8 cellular contexts compared by ENCODE assay signal in genomic region chr1:43452789-43453441, GRCh38. TPM values are rescaled to one million over a fixed set of nuclear protein-coding genes. Genes with fewer than 3 reads are reported as not detected.
DNase-seq lines count a peak whose midpoint lies in the region; ATAC-seq and TF ChIP-seq lines count a peak whose summit lies in the region.

No MANE protein-coding gene starts in this region.

- intact Hi-C loops in activated CD4-positive, alpha-beta memory T cell treated with anti-CD3 and anti-CD28 coated beads for 36 hours (cut with micrococcal nuclease), result loop anchor here (5.0 to 10.0 kb wide), 2 partner anchors 86 to 582 kb away; partner anchors contain the start of genes ELOVL1 and SLC6A9

- peaks cover 9 to 26% (median 17%) of the 10 kb centered on the region in 4 donors for H3K4me1 Mint-ChIP-seq in CD4-positive, CD25-positive, alpha-beta regulatory T cell
- peaks cover 19% of the 10 kb centered on the region for H3K4me1 Mint-ChIP-seq in activated CD4-positive, alpha-beta memory T cell treated with anti-CD3 and anti-CD28 coated beads for 36 hours (ENCODE audit: low read depth)

- peak in 1 of 3 donors; percentile 25 for DNase-seq in CD4-positive, CD25-positive, alpha-beta regulatory T cell
- DNase-seq in HT1080 (ENCODE audit: low read depth) (peak; percentile 69), foreskin melanocyte (peak; percentile 35), osteoblast (ENCODE audit: insufficient read length, low spot score, missing footprints) (peak; percentile 92), SKM-1 (lab: John Stamatoyannopoulos, UW; ENCODE audit: unreplicated experiment) (no peak)
- DNase-seq in activated CD4-positive, alpha-beta memory T cell treated with anti-CD3 and anti-CD28 coated beads for 36 hours, result no peak
- DNase-seq in stimulated activated CD4-positive, alpha-beta T cell treated with anti-CD3 and anti-CD28 coated beads, Interleukin-2, amount 100 ng/mL, for 48 hours, result no peak

- H3K4me3 Mint-ChIP-seq in CD4-positive, CD25-positive, alpha-beta regulatory T cell, result peak overlapping the region; percentile 76 to 95 (median 82)
- H3K4me3 Mint-ChIP-seq in activated CD4-positive, alpha-beta memory T cell treated with anti-CD3 and anti-CD28 coated beads for 36 hours, result peak overlapping the region; percentile 69

- no peak for TF ChIP-seq CTCF in osteoblast (IDR thresholded peaks at IDR 0.05; ENCODE audit: extremely low read depth, low read depth, low read length)

- peaks cover 27% of the 10 kb centered on the region for H3K36me3 ChIP-seq in CD4-positive, CD25-positive, alpha-beta regulatory T cell (ENCODE audit: control insufficient read depth, insufficient read depth, low read length)
- peaks cover 45% of the 10 kb centered on the region for H3K36me3 ChIP-seq in osteoblast (ENCODE audit: insufficient read depth, low read length)

- peak overlapping the region; percentile 70 to 92 (median 82) for H3K27ac Mint-ChIP-seq in CD4-positive, CD25-positive, alpha-beta regulatory T cell
- H3K27ac Mint-ChIP-seq in activated CD4-positive, alpha-beta memory T cell treated with anti-CD3 and anti-CD28 coated beads for 36 hours, result peak overlapping the region; percentile 63

- peaks cover 8% of the 10 kb centered on the region for H3K79me2 ChIP-seq in osteoblast (ENCODE audit: insufficient read depth, low read length)

- H3K9me3 ChIP-seq in CD4-positive, CD25-positive, alpha-beta regulatory T cell (ENCODE audit: control insufficient read depth in 2 of 2, low read length in 2 of 2), result no peaks in the 10 kb centered on the region
- no peaks in the 10 kb centered on the region for H3K9me3 ChIP-seq in osteoblast (ENCODE audit: low read depth, low read length)

- H4K20me1 ChIP-seq in osteoblast (ENCODE audit: insufficient read depth, low read length), result no peaks in the 10 kb centered on the region

- CTCF ChIA-PET in activated CD4-positive, alpha-beta memory T cell treated with anti-CD3 and anti-CD28 coated beads for 36 hours (lab: Charles Lee), result interaction anchor here (1.2 kb wide), 1 partner anchor 226 kb away, joined by 3 read pairs; no protein-coding TSS in a partner anchor

- POLR2A ChIA-PET in activated CD4-positive, alpha-beta memory T cell treated with anti-CD3 and anti-CD28 coated beads for 36 hours (lab: Charles Lee), result interaction anchor here (0.6 to 1.3 kb wide), 3 partner anchors 8 to 137 kb away, joined by 3 to 4 read pairs (median 3); no protein-coding TSS in a partner anchor

- H3K4me2 ChIP-seq in osteoblast (ENCODE audit: insufficient read depth, low read length), result peak overlapping the region; percentile 95

- peaks cover 10% of the 10 kb centered on the region for H3K4me1 ChIP-seq in CD4-positive, CD25-positive, alpha-beta regulatory T cell (ENCODE audit: control insufficient read depth, insufficient read depth, low read length, poor library complexity, severe bottlenecking)
- peaks cover 11% of the 10 kb centered on the region for H3K4me1 ChIP-seq in osteoblast (ENCODE audit: insufficient read depth, low read length)

- H3K36me3 Mint-ChIP-seq in CD4-positive, CD25-positive, alpha-beta regulatory T cell, result peaks cover 11% of the 10 kb centered on the region
- peaks cover 15% of the 10 kb centered on the region for H3K36me3 Mint-ChIP-seq in activated CD4-positive, alpha-beta memory T cell treated with anti-CD3 and anti-CD28 coated beads for 36 hours

- peaks cover 19% of the 10 kb centered on the region for H3K27me3 ChIP-seq in CD4-positive, CD25-positive, alpha-beta regulatory T cell (ENCODE audit: control insufficient read depth, insufficient read depth, low read length)
- H3K27me3 ChIP-seq in osteoblast (ENCODE audit: insufficient read depth, low read length), result no peaks in the 10 kb centered on the region

- peak overlapping the region; percentile 53 for H3K27ac ChIP-seq in CD4-positive, CD25-positive, alpha-beta regulatory T cell (ENCODE audit: insufficient read depth, low read length, poor library complexity, severe bottlenecking)
- H3K27ac ChIP-seq in osteoblast (ENCODE audit: low read depth, low read length), result peak overlapping the region; percentile 50

- H3K27me3 Mint-ChIP-seq in CD4-positive, CD25-positive, alpha-beta regulatory T cell, result peaks cover 15% of the 10 kb centered on the region
- H3K27me3 Mint-ChIP-seq in activated CD4-positive, alpha-beta memory T cell treated with anti-CD3 and anti-CD28 coated beads for 36 hours, result peaks cover 15% of the 10 kb centered on the region

- ATAC-seq in CD4-positive, CD25-positive, alpha-beta regulatory T cell (ENCODE audit: low read depth in 2 of 2), result no peak
- no peak for ATAC-seq in GM18907 (IDR thresholded peaks at IDR 0.05; ENCODE audit: unreplicated experiment)

- H3K4me3 ChIP-seq in CD4-positive, CD25-positive, alpha-beta regulatory T cell (ENCODE audit: low read depth, low read length), result peak overlapping the region; percentile 34
- H3K4me3 ChIP-seq in osteoblast (ENCODE audit: insufficient read depth, low read length), result peak overlapping the region; percentile 71

- H3K9me3 Mint-ChIP-seq in CD4-positive, CD25-positive, alpha-beta regulatory T cell, result no peaks in the 10 kb centered on the region
- H3K9me3 Mint-ChIP-seq in activated CD4-positive, alpha-beta memory T cell treated with anti-CD3 and anti-CD28 coated beads for 36 hours, result no peaks in the 10 kb centered on the region

- no peak overlapping the region for H2AFZ ChIP-seq in osteoblast (ENCODE audit: low read length)

RNA-seq across cellular contexts. Expression of gene HYI, which starts 0.8 kb away (rescaled TPM):
- total RNA-seq in CD4-positive, CD25-positive, alpha-beta regulatory T cell, result 8.4 TPM
- polyA plus RNA-seq in CD4-positive, CD25-positive, alpha-beta regulatory T cell, result 1 to 10 TPM in 3 of 4 donors, under 1 TPM in 1; 0.85 to 3.4 (median 2.4) TPM
- total RNA-seq in HT1080 (2014; rRNA removed; shearing (Covaris generic)), result 42.1 and 50.9 TPM in 2 replicates
- polyA plus RNA-seq in HT1080 (2015; cell fraction: cytosol; rRNA removed), result 35.4 and 38.3 TPM in 2 replicates
- polyA plus RNA-seq in HT1080 (2015; cell fraction: nucleus; rRNA removed), result 118 and 146 TPM in 2 replicates
- total RNA-seq in activated CD4-positive, alpha-beta memory T cell treated with anti-CD3 and anti-CD28 coated beads for 36 hours, result 10 to 100 TPM; 11.9 to 13.9 TPM
- 24.5 and 27.1 TPM in 2 replicates for total RNA-seq in osteoblast

Comparison
In these comparisons a context has a peak if more than half of its experiments do, and no peak if none do; other contexts are left out.
1. DNase-seq: peak in HT1080 (single experiment), foreskin melanocyte (single experiment) and osteoblast (single experiment); none in activated CD4-positive, alpha-beta memory T cell treated with anti-CD3 and anti-CD28 coated beads for 36 hours (single experiment), stimulated activated CD4-positive, alpha-beta T cell treated with anti-CD3 and anti-CD28 coated beads, Interleukin-2, amount 100 ng/mL, for 48 hours (0 of 2) and SKM-1 (single experiment).